21 cellular contexts compared by ENCODE assay signal in genomic region chr4:35511851-35512250, GRCh38.
"Had no signal": no experiment of that assay in that cellular context is flagged by ENCODE, and none has a peak within 500 bp of the region (broad histone marks: within the 10 kb centered on the region; RNA-seq: fewer than 3 reads in every experiment).

No MANE protein-coding gene starts in this region.

- H3K27ac ChIP-seq: cardiac muscle cell had no signal

- H3K36me3 ChIP-seq: cardiac muscle cell had no signal

- DNase-seq: activated B cell treated with CpG ODN at 0.5 μM for 24 hours; activated CD4-positive, alpha-beta T cell treated with anti-CD3 and anti-CD28 coated beads for 1 hour; activated CD4-positive, alpha-beta T cell treated with anti-CD3 and anti-CD28 coated beads, Interleukin-2, amount 10 ng/mL, durations not matched to agents 24 days and 14 days; activated CD4-positive, alpha-beta T cell treated with anti-CD3 and anti-CD28 coated beads, Interleukin-2, amount 50 U/mL, for 48 hours; activated CD8-positive, alpha-beta memory T cell treated with anti-CD3 and anti-CD28 coated beads, Interleukin-2, amount 10 ng/mL, durations not matched to agents 7 days and 5 days; activated effector memory CD4-positive, alpha-beta T cell treated with Interleukin-2 at 50 U/mL for 16 hours; activated naive CD4-positive, alpha-beta T cell; activated T-cell treated with anti-CD3 and anti-CD28 coated beads, Interleukin-2, amount 50 U/mL, for 24 hours; aorta; Karpas-422; NCI-H1048; NCI-H146; NCI-H187 treated with DMSO at 0.1 percent for 48 hours; NCI-H2081 treated with DMSO at 0.1 percent for 48 hours; NCI-H510A treated with DMSO at 0.1 percent for 48 hours; SIG-M5; T-cell; T-helper 2 cell; T1000 had no signal

- H3K27me3 ChIP-seq: cardiac muscle cell had no signal

- ATAC-seq: activated CD8-positive, alpha-beta memory T cell treated with anti-CD3 and anti-CD28 coated beads, Interleukin-2, amount 10 ng/mL, durations not matched to agents 7 days and 5 days; K562; T-cell had no signal

- H3K4me3 ChIP-seq: cardiac muscle cell, K562 had no signal
